Comparison of ENCODE assay signal across 9 cellular contexts in genomic region chr17:35808240-35808961, GRCh38. TPM values are rescaled to one million over a fixed set of nuclear protein-coding genes. Genes with fewer than 3 reads are reported as not detected.
DNase-seq lines count a peak whose midpoint lies in the region; FAIRE-seq lines count a peak whose summit lies in the region.
"Had no signal": no experiment of that assay in that cellular context is flagged by ENCODE, and none has a peak within 500 bp of the region (broad histone marks: within the 10 kb centered on the region; RNA-seq: fewer than 3 reads in every experiment).

No MANE protein-coding gene starts in this region.

- H3K27ac ChIP-seq in CD8-positive, alpha-beta memory T cell (ENCODE audit: low read depth, low read length), result peak overlapping the region; percentile 83
- H3K27ac ChIP-seq in duodenal mucosa (ENCODE audit: low read depth, low read length), result no peak overlapping the region

- H3K27me3 ChIP-seq in CD8-positive, alpha-beta memory T cell (ENCODE audit: insufficient read depth, low read length, poor library complexity, severe bottlenecking), result no peaks in the 10 kb centered on the region
- no peaks in the 10 kb centered on the region for H3K27me3 ChIP-seq in MG63
- no peaks in the 10 kb centered on the region for H3K27me3 ChIP-seq in duodenal mucosa (ENCODE audit: control insufficient read depth in 1 of 2, insufficient read depth in 2 of 2, low read length in 2 of 2)
- no peaks in the 10 kb centered on the region for H3K27me3 ChIP-seq in neuron (ENCODE audit: insufficient read depth, low read length)

- H2AFZ ChIP-seq in neuron (ENCODE audit: low read depth, low read length), result peak overlapping the region; percentile 62

- FAIRE-seq in HTR-8/SVneo (lab: Jason Lieb, UNC), result no peak

- H3K4me1 Mint-ChIP-seq in CD8-positive, alpha-beta memory T cell, result peaks cover 43 to 51% (median 44%) of the 10 kb centered on the region in 3 donors

- POLR2A ChIA-PET in CD8-positive, alpha-beta memory T cell (lab: Charles Lee), result interaction anchor here (0.6 to 3.4 kb wide), 18 partner anchors 12 to 745 kb away, joined by 3 to 66 read pairs (median 4); partner anchors contain the start of genes AP2B1, CCL5, MMP28 and NLE1

- H3K9ac ChIP-seq in duodenal mucosa (ENCODE audit: low read depth in 1 of 2, low read length in 2 of 2), result peak overlapping the region; percentile 68 to 82

- H3K4me3 Mint-ChIP-seq in CD8-positive, alpha-beta memory T cell, result peak overlapping the region; percentile 90 to 99 (median 97)

- H3K9me3 ChIP-seq in CD8-positive, alpha-beta memory T cell (ENCODE audit: low read length), result no peaks in the 10 kb centered on the region
- H3K9me3 ChIP-seq in MG63, result no peaks in the 10 kb centered on the region
- H3K9me3 ChIP-seq in duodenal mucosa (ENCODE audit: control insufficient read depth in 1 of 2, low read length in 2 of 2), result no peaks in the 10 kb centered on the region
- H3K9me3 ChIP-seq in neuron (ENCODE audit: low read length), result no peaks in the 10 kb centered on the region

- peaks cover 0 to 23% (median 0%) of the 10 kb centered on the region in 3 donors for H3K36me3 Mint-ChIP-seq in CD8-positive, alpha-beta memory T cell

- peak overlapping the region; percentile 90 to 99 (median 97) for H3K27ac Mint-ChIP-seq in CD8-positive, alpha-beta memory T cell

- no peaks in the 10 kb centered on the region for H3K27me3 Mint-ChIP-seq in CD8-positive, alpha-beta memory T cell

- peaks cover 39% of the 10 kb centered on the region for H3K4me1 ChIP-seq in CD8-positive, alpha-beta memory T cell (ENCODE audit: insufficient read depth, low read length)
- peaks cover 24 to 28% of the 10 kb centered on the region in 2 donors for H3K4me1 ChIP-seq in duodenal mucosa (ENCODE audit: control insufficient read depth in 1 of 2, insufficient read depth in 2 of 2, low read length in 2 of 2)
- H3K4me1 ChIP-seq in neuron (ENCODE audit: insufficient read depth, low read length), result peaks cover 31% of the 10 kb centered on the region

- peak overlapping the region; percentile 83 for H3K4me3 ChIP-seq in CD8-positive, alpha-beta memory T cell (ENCODE audit: low read length)
- H3K4me3 ChIP-seq in MG63, result peak overlapping the region; percentile 100
- peak overlapping the region; percentile 87 to 96 for H3K4me3 ChIP-seq in duodenal mucosa (ENCODE audit: low read depth in 1 of 2, low read length in 2 of 2)
- peak overlapping the region; percentile 70 for H3K4me3 ChIP-seq in neuron (ENCODE audit: low read length)

- no peak for DNase-seq in CD8-positive, alpha-beta memory T cell
- no peak for DNase-seq in MG63
- no peak for DNase-seq in HTR-8/SVneo (ENCODE audit: insufficient read length, low spot score)
- no peak for DNase-seq in central memory CD4-positive, alpha-beta T cell
- DNase-seq in mesenteric fat pad (ENCODE audit: low spot score), result no peak
- DNase-seq in NCI-H524 treated with DMSO at 0.1 percent for 48 hours (lab: John Stamatoyannopoulos, UW), result no peak

- CTCF ChIA-PET in CD8-positive, alpha-beta memory T cell (lab: Charles Lee), result interaction anchor here (0.8 to 11.5 kb wide), 31 partner anchors 9 to 727 kb away, joined by 3 to 250 read pairs (median 4); partner anchors contain the start of genes C17orf50, CCL5 and PIGW

- H3K9me3 Mint-ChIP-seq in CD8-positive, alpha-beta memory T cell, result no peaks in the 10 kb centered on the region

- H3K36me3 ChIP-seq in CD8-positive, alpha-beta memory T cell (ENCODE audit: insufficient read depth, low read length), result no peaks in the 10 kb centered on the region
- H3K36me3 ChIP-seq in MG63, result peaks cover 28% of the 10 kb centered on the region
- H3K36me3 ChIP-seq in duodenal mucosa (ENCODE audit: control insufficient read depth in 1 of 2, insufficient read depth in 2 of 2, low read length in 2 of 2), result no peaks in the 10 kb centered on the region
- peaks cover 17% of the 10 kb centered on the region for H3K36me3 ChIP-seq in neuron (ENCODE audit: insufficient read depth, low read length)

RNA-seq across cellular contexts. Expression of gene TAF15, which starts 0.9 kb away (rescaled TPM):
- 100 to 1,000 TPM; 274 to 291 TPM for total RNA-seq in CD8-positive, alpha-beta memory T cell
- polyA plus RNA-seq in CD8-positive, alpha-beta memory T cell, result 21.5 TPM
- total RNA-seq in MG63 (2014; rRNA removed; shearing (Covaris generic); ENCODE audit: low replicate concordance), result 10.8 and 33.6 TPM in 2 replicates
- 146 TPM for total RNA-seq in mesenteric fat pad

RNA-seq across cellular contexts. Expression of gene MMP28, which starts 13.0 kb away (rescaled TPM):
- total RNA-seq in CD8-positive, alpha-beta memory T cell, result not detected
- polyA plus RNA-seq in CD8-positive, alpha-beta memory T cell, result not detected
- not detected in 2 replicates for total RNA-seq in MG63 (2014; rRNA removed; shearing (Covaris generic); ENCODE audit: low replicate concordance)
- total RNA-seq in mesenteric fat pad, result 51.7 TPM

RNA-seq across cellular contexts. Expression of gene C17orf50, which starts 47.7 kb away (rescaled TPM):
- not detected for total RNA-seq in CD8-positive, alpha-beta memory T cell
- polyA plus RNA-seq in CD8-positive, alpha-beta memory T cell, result not detected
- total RNA-seq in MG63 (2014; rRNA removed; shearing (Covaris generic); ENCODE audit: low replicate concordance), result not detected in 2 replicates
- total RNA-seq in mesenteric fat pad, result not detected
- total RNA-seq: pulmonary artery endothelial cell had no signal

RNA-seq across cellular contexts. Expression of gene GAS2L2, which starts 55.4 kb away (rescaled TPM):
- total RNA-seq in CD8-positive, alpha-beta memory T cell, result under 1 TPM in 1 of 2 experiments, not detected in 1; 0.07 TPM
- polyA plus RNA-seq in CD8-positive, alpha-beta memory T cell, result not detected
- not detected in 2 replicates for total RNA-seq in MG63 (2014; rRNA removed; shearing (Covaris generic); ENCODE audit: low replicate concordance)
- 1.2 TPM for total RNA-seq in mesenteric fat pad
- total RNA-seq: pulmonary artery endothelial cell had no signal

Comparison
In these comparisons a context has a peak if more than half of its experiments do, and no peak if none do; other contexts are left out.
1. RNA of gene MMP28, which starts 13.0 kb away (total RNA-seq): 51.7 TPM in mesenteric fat pad (single experiment); not detected in CD8-positive, alpha-beta memory T cell and not detected in MG63; every median in the first group is over 10 times any median in the second.
2. Peak in every context shown above with its lines, with median percentiles within 50 percentile points of each other: H3K4me3 ChIP-seq.